Comparison of ENCODE assay signal across 8 cellular contexts in genomic region chr5:119435436-119436132, GRCh38. TPM values are rescaled to one million over a fixed set of nuclear protein-coding genes. Genes with fewer than 3 reads are reported as not detected.
DNase-seq lines count a peak whose midpoint lies in the region; FAIRE-seq and TF ChIP-seq lines count a peak whose summit lies in the region.

No MANE protein-coding gene starts in this region.

- H3K9me3 Mint-ChIP-seq in endothelial cell (ENCODE audit: unreplicated experiment), result no peaks in the 10 kb centered on the region
- H3K9me3 Mint-ChIP-seq in nephron, result peaks cover 30% of the 10 kb centered on the region

- no peaks in the 10 kb centered on the region for H3K4me1 ChIP-seq in tibial nerve

- H3K27ac Mint-ChIP-seq in endothelial cell (ENCODE audit: unreplicated experiment), result no peak overlapping the region
- H3K27ac Mint-ChIP-seq in nephron, result no peak overlapping the region

- no peak for DNase-seq in GM12891 (ENCODE audit: insufficient read length, low spot score)
- DNase-seq in HEK293T (ENCODE audit: extremely low spot score), result peak; percentile 58
- DNase-seq in MV-4-11 (lab: John Stamatoyannopoulos, UW), result peak; percentile 71
- peak; percentile 27 to 58 for DNase-seq in activated CD8-positive, alpha-beta memory T cell treated with anti-CD3 and anti-CD28 coated beads for 1 hour (ENCODE audit: extremely low read depth in 1 of 2, low read depth in 1 of 2)
- DNase-seq in endothelial cell (ENCODE audit: low spot score), result peak; percentile 61
- peak; percentile 26 to 42 for DNase-seq in tibial nerve (ENCODE audit: low spot score in 2 of 2)
- DNase-seq in RCC 7860 (ENCODE audit: low spot score), result no peak

- H3K4me1 Mint-ChIP-seq in endothelial cell (ENCODE audit: unreplicated experiment), result peaks cover 4% of the 10 kb centered on the region
- no peaks in the 10 kb centered on the region for H3K4me1 Mint-ChIP-seq in nephron

- no peak for TF ChIP-seq POLR2A in GM12891 (IDR thresholded peaks at IDR 0.05; ENCODE audit: low read depth, low read length)
- TF ChIP-seq POLR2A in tibial nerve (IDR thresholded peaks at IDR 0.05), result no peak

- H3K4me3 Mint-ChIP-seq in endothelial cell (ENCODE audit: unreplicated experiment) (no peak overlapping the region), nephron (no peak overlapping the region)

- POLR2A ChIA-PET in HEK293T (lab: Yijun Ruan, JAX), result interaction anchor here (0.6 to 1.2 kb wide), 2 partner anchors 17 to 448 kb away, joined by 3 read pairs; no protein-coding TSS in a partner anchor

- peaks cover 0 to 13% (median 0%) of the 10 kb centered on the region in 4 donors for H3K9me3 ChIP-seq in tibial nerve

- H3K27me3 ChIP-seq in tibial nerve, result no peaks in the 10 kb centered on the region

- TF ChIP-seq CTCF in endothelial cell (IDR thresholded peaks at IDR 0.05; ENCODE audit: unreplicated experiment), result peak; percentile 52
- TF ChIP-seq CTCF in nephron (IDR thresholded peaks at IDR 0.05; ENCODE audit: unreplicated experiment in 3 of 3), result peak; percentile 33 to 49 (median 34)
- peak in 3 of 5 experiments; percentile 21 to 41 (median 26) for TF ChIP-seq CTCF in tibial nerve (IDR thresholded peaks at IDR 0.05)

- H3K27ac ChIP-seq in tibial nerve, result no peak overlapping the region

- H3K27me3 Mint-ChIP-seq in endothelial cell (ENCODE audit: unreplicated experiment), result peaks cover 1% of the 10 kb centered on the region
- no peaks in the 10 kb centered on the region for H3K27me3 Mint-ChIP-seq in nephron (ENCODE audit: low read depth)

- peak; percentile 75 for FAIRE-seq in GM12891 (lab: Jason Lieb, UNC)
- no peak for FAIRE-seq in RCC 7860 (lab: Jason Lieb, UNC)

- CTCF ChIA-PET in HEK293T (lab: Yijun Ruan, JAX), result interaction anchor here (0.8 to 1.9 kb wide), 6 partner anchors 10 to 473 kb away, joined by 3 to 8 read pairs (median 4); partner anchors contain the start of gene DTWD2

- H3K4me3 ChIP-seq in tibial nerve, result no peak overlapping the region

- WGBS in tibial nerve, 2 donors, result 62 to 63% methylated on average over 8 of the region's 8 CpGs

- H3K36me3 Mint-ChIP-seq in endothelial cell (ENCODE audit: low read depth, unreplicated experiment) (peaks cover 5% of the 10 kb centered on the region), nephron (ENCODE audit: low read depth) (no peaks in the 10 kb centered on the region)

- TF ChIP-seq EP300 in tibial nerve (IDR thresholded peaks at IDR 0.05), result no peak

- no peaks in the 10 kb centered on the region for H3K36me3 ChIP-seq in tibial nerve

TF ChIP-seq in GM12891, 5 proteins besides CTCF, POLR2A, EP300 and RAD21:
- TF ChIP-seq SPI1 (IDR thresholded peaks at IDR 0.05; ENCODE audit: low read depth, low read length), result no peak

TF ChIP-seq in HEK293T, 16 proteins besides CTCF, POLR2A, EP300 and RAD21:
- TF ChIP-seq BHLHE40 (IDR thresholded peaks at IDR 0.05; ENCODE audit: borderline replicate concordance), result no peak
- TF ChIP-seq ZNF384 (IDR thresholded peaks at IDR 0.05), result no peak
- TF ChIP-seq LEF1 (IDR thresholded peaks at IDR 0.05; ENCODE audit: borderline replicate concordance), result no peak
- TF ChIP-seq SP1 (IDR thresholded peaks at IDR 0.05), result no peak
- no peak for TF ChIP-seq FOXM1 (IDR thresholded peaks at IDR 0.05; ENCODE audit: borderline replicate concordance)
- TF ChIP-seq CTBP1 (IDR thresholded peaks at IDR 0.05; ENCODE audit: borderline replicate concordance), result no peak
- TF ChIP-seq TARDBP (IDR thresholded peaks at IDR 0.05), result no peak
- no peak for TF ChIP-seq NFRKB (IDR thresholded peaks at IDR 0.05)
- no peak for TF ChIP-seq SUZ12 (IDR thresholded peaks at IDR 0.05)

RNA-seq across cellular contexts. Expression of gene HSD17B4, which starts 16.7 kb away (rescaled TPM):
- 51.6 TPM for polyA plus RNA-seq in GM12891 (2012; ENCODE audit: low read depth, missing spikeins)
- total RNA-seq in endothelial cell (ENCODE audit: unreplicated experiment) (160 TPM), tibial nerve (100 to 1,000 TPM; 108 to 176 (median 113) TPM)

Comparison
In these comparisons a context has a peak if more than half of its experiments do, and no peak if none do; other contexts are left out.
1. DNase-seq: peak in HEK293T (single experiment), MV-4-11 (single experiment), activated CD8-positive, alpha-beta memory T cell treated with anti-CD3 and anti-CD28 coated beads for 1 hour (2 of 2), endothelial cell (single experiment) and tibial nerve (2 of 2); none in GM12891 (single experiment) and RCC 7860 (single experiment).
2. Peak in every context shown above with its lines, with median percentiles within 50 percentile points of each other: CTCF ChIP-seq.